Comparison of ENCODE assay signal across 9 cellular contexts in the genomic region with DNA sequence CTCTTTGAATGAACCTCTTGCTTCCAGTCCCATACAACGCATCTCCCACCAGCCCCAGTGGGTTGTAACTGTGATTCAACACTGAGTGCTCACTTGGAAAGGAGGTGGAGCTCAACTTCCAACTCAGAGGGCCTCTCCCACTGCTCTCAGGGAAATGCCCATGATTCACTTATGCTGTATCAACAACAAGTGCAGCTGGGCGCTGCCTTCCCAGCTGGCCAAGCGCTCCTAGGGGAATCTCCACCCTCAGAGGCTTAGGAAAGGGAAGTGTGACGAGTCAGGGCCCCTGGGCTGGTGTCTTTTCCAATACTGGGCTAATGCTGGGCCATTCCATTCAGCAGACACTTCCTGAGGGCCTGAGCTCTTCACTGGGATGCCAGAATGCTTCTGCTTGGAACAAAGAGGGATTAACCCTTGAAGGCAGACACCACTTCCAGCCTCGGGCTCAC. TPM values are rescaled to one million over a fixed set of nuclear protein-coding genes. Genes with fewer than 3 reads are reported as not detected.
A peak's percentile ranks its signal among the peaks of the same experiment; 100 is the strongest.
DNase-seq lines count a peak whose midpoint lies in the region; ATAC-seq and TF ChIP-seq lines count a peak whose summit lies in the region.
"Had no signal": no experiment of that assay in that cellular context is flagged by ENCODE, and none has a peak within 500 bp of the region (broad histone marks: within the 10 kb centered on the region; RNA-seq: fewer than 3 reads in every experiment).

No MANE protein-coding gene starts in this region.

- H3K4me1 ChIP-seq in OCI-LY7 (ENCODE audit: insufficient read depth, low read length, poor library complexity, severe bottlenecking): no peaks in the 10 kb centered on the region

- no peaks in the 10 kb centered on the region for H3K9me2 ChIP-seq in OCI-LY7 (ENCODE audit: insufficient read depth, low read length)

- H3K4me2 ChIP-seq in OCI-LY7 (ENCODE audit: low read length): no peak overlapping the region

- no peaks in the 10 kb centered on the region for H3K36me3 ChIP-seq in OCI-LY7 (ENCODE audit: insufficient read depth, low read length)

- intact Hi-C loops in OCI-LY7 (cut with micrococcal nuclease; ENCODE audit: unreplicated experiment): no loop called here

- no peaks in the 10 kb centered on the region for H3K9me3 Mint-ChIP-seq in type B pancreatic cell

- no peaks in the 10 kb centered on the region for H3K9me3 ChIP-seq in OCI-LY7 (ENCODE audit: low read length)

- TF ChIP-seq CTCF in type B pancreatic cell (conservative IDR thresholded peaks at IDR 0.05) (no peak), OCI-LY7 (conservative IDR thresholded peaks at IDR 0.05; ENCODE audit: low read length) (no peak)

- no peak for ATAC-seq in HG03521 (IDR thresholded peaks at IDR 0.05; ENCODE audit: unreplicated experiment)

- no peaks in the 10 kb centered on the region for H4K20me1 ChIP-seq in OCI-LY7 (ENCODE audit: insufficient read depth, low read length)

- POLR2A ChIA-PET in OCI-LY7 (lab: Charles Lee): no interaction called here

- peaks cover 4% of the 10 kb centered on the region for H3K27me3 Mint-ChIP-seq in type B pancreatic cell

- no peak overlapping the region for H3K4me3 ChIP-seq in OCI-LY7 (ENCODE audit: low read depth, low read length, poor library complexity, severe bottlenecking)
- H3K4me3 ChIP-seq: skin epidermis had no signal

- no peak overlapping the region for H3K27ac ChIP-seq in OCI-LY7 (ENCODE audit: low read depth, low read length, poor library complexity, severe bottlenecking)

- CTCF ChIA-PET in OCI-LY7 (lab: Charles Lee; ENCODE audit: unreplicated experiment): no interaction called here

- DNase-seq in NCI-H1417 (lab: John Stamatoyannopoulos, UW) (peak; percentile 13 to 30 (median 24)), NCI-H1417 treated with DMSO at 0.1 percent for 48 hours (lab: John Stamatoyannopoulos, UW) (no peak), RPMI7951 (ENCODE audit: low read depth) (peak; percentile 97), fibroblast of peridontal ligament (ENCODE audit: extremely low read depth) (peak; percentile 88), type B pancreatic cell (ENCODE audit: extremely low spot score, unreplicated experiment) (no peak), OCI-LY7 (ENCODE audit: low spot score) (no peak)
- peak; percentile 35 to 47 for DNase-seq in stimulated activated CD4-positive, alpha-beta T cell treated with anti-CD3 and anti-CD28 coated beads, Interleukin-2, amount 100 ng/mL, for 48 hours

- no peak overlapping the region for H2AFZ ChIP-seq in OCI-LY7 (ENCODE audit: low read length)

- no peaks in the 10 kb centered on the region for H3K36me3 Mint-ChIP-seq in type B pancreatic cell

- BruUV-seq in OCI-LY7 (replicated peaks; lab: Mats Ljungman, UMichigan): no TSS peak

- no peaks in the 10 kb centered on the region for H3K4me1 Mint-ChIP-seq in type B pancreatic cell (ENCODE audit: unreplicated experiment)

- H3K79me2 ChIP-seq in OCI-LY7 (ENCODE audit: insufficient read depth, low read depth, low read length): no peaks in the 10 kb centered on the region

- no peak overlapping the region for H3K4me3 Mint-ChIP-seq in type B pancreatic cell

- H3K27ac Mint-ChIP-seq in type B pancreatic cell: no peak overlapping the region

RNA-seq across cellular contexts. Expression of gene OCSTAMP, which starts 8.1 kb away (rescaled TPM):
- total RNA-seq in RPMI7951 (2014; rRNA removed; shearing (Covaris generic)): not detected in 2 replicates
- total RNA-seq in type B pancreatic cell (ENCODE audit: low replicate concordance): not detected in 2 replicates
- total RNA-seq in OCI-LY7 (2014; rRNA removed; shearing (Covaris generic)): not detected in 2 replicates
- not detected in 2 replicates for total RNA-seq in OCI-LY7 (2022)

RNA-seq across cellular contexts. Expression of gene ZNF334, which starts 45.2 kb away (rescaled TPM):
- not detected in 2 replicates for total RNA-seq in RPMI7951 (2014; rRNA removed; shearing (Covaris generic))
- 12.6 and 19.7 TPM in 2 replicates for total RNA-seq in type B pancreatic cell (ENCODE audit: low replicate concordance)
- not detected in 2 replicates for total RNA-seq in OCI-LY7 (2014; rRNA removed; shearing (Covaris generic))
- total RNA-seq in OCI-LY7 (2022): not detected in 2 replicates

Comparison
In these comparisons a context has a peak if more than half of its experiments do, and no peak if none do; other contexts are left out.
1. DNase-seq: peak in NCI-H1417 (3 of 3), RPMI7951 (single experiment), fibroblast of peridontal ligament (single experiment) and stimulated activated CD4-positive, alpha-beta T cell treated with anti-CD3 and anti-CD28 coated beads, Interleukin-2, amount 100 ng/mL, for 48 hours (2 of 2); none in NCI-H1417 treated with DMSO at 0.1 percent for 48 hours (single experiment), type B pancreatic cell (single experiment) and OCI-LY7 (single experiment).
2. RNA of gene ZNF334, which starts 45.2 kb away (total RNA-seq): 12.6 to 19.7 TPM in type B pancreatic cell; not detected in RPMI7951 and not detected in OCI-LY7; every median in the first group is over 10 times any median in the second.